ENCODE assay signal across 34 cellular contexts in genomic region chr3:178226094-178226493, GRCh38.
"Had no signal": no experiment of that assay in that cellular context is flagged by ENCODE, and none has a peak within 500 bp of the region (broad histone marks: within the 10 kb centered on the region; RNA-seq: fewer than 3 reads in every experiment).

No MANE protein-coding gene starts in this region.

- DNase-seq: activated effector memory CD4-positive, alpha-beta T cell treated with anti-CD3 and anti-CD28 coated beads, Interleukin-2, amount 50 U/mL, for 16 hours; activated effector memory CD4-positive, alpha-beta T cell treated with Interleukin-2 at 50 U/mL for 16 hours; activated gamma-delta T cell; activated gamma-delta T cell treated with Interleukin-2 at 50 U/mL for 16 hours; activated naive CD4-positive, alpha-beta T cell; activated naive CD4-positive, alpha-beta T cell treated with anti-CD3 and anti-CD28 coated beads for 36 hours; activated naive CD4-positive, alpha-beta T cell treated with anti-CD3 and anti-CD28 coated beads, Interleukin-2, amount 10 ng/mL, durations not matched to agents 7 days and 5 days; activated naive CD4-positive, alpha-beta T cell treated with anti-CD3 and anti-CD28 coated beads, Interleukin-2, amount 50 U/mL, for 16 hours; activated naive CD4-positive, alpha-beta T cell treated with Interleukin-2 at 50 U/mL for 16 hours; activated naive CD8-positive, alpha-beta T cell treated with anti-CD3 and anti-CD28 coated beads for 36 hours; activated naive CD8-positive, alpha-beta T cell treated with anti-CD3 and anti-CD28 coated beads, Interleukin-2, amount 10 ng/mL, durations not matched to agents 7 days and 5 days; activated naive CD8-positive, alpha-beta T cell treated with anti-CD3 and anti-CD28 coated beads, Interleukin-2, amount 50 U/mL, for 24 hours; activated T-cell treated with anti-CD3 and anti-CD28 coated beads, Interleukin-2, amount 50 U/mL, for 1 hour; activated T-cell treated with anti-CD3 and anti-CD28 coated beads, Interleukin-2, amount 50 U/mL, for 24 hours; activated T-cell treated with anti-CD3 and anti-CD28 coated beads, Interleukin-2, amount 50 U/mL, for 4 hours; activated T-cell treated with anti-CD3 and anti-CD28 coated beads, Interleukin-2, amount 50 U/mL, for 48 hours; activated T-cell treated with anti-CD3 and anti-CD28 coated beads, Interleukin-2, amount 50 U/mL, for 72 hours; adrenal gland; amniotic stem cell; amygdala; anterior cingulate cortex; aorta; body of pancreas; brain microvascular endothelial cell; caudate nucleus; central memory CD4-positive, alpha-beta T cell; cerebellar nuclear complex had no signal

- H3K9me3 ChIP-seq: adrenal gland, ascending aorta, body of pancreas, breast epithelium had no signal

- H3K27ac ChIP-seq: adrenal gland, ascending aorta, body of pancreas, brain microvascular endothelial cell, breast epithelium, cardiac muscle cell had no signal

- FAIRE-seq: astrocyte, bronchial epithelial cell had no signal

- H3K4me1 ChIP-seq: adrenal gland, ascending aorta, body of pancreas, breast epithelium had no signal

- ATAC-seq: activated naive CD4-positive, alpha-beta T cell treated with anti-CD3 and anti-CD28 coated beads, Interleukin-2, amount 50 U/mL, for 72 hours; activated naive CD8-positive, alpha-beta T cell treated with anti-CD3 and anti-CD28 coated beads, Interleukin-2, amount 50 U/mL, for 24 hours; activated T-cell treated with anti-CD3 and anti-CD28 coated beads, Interleukin-2, amount 50 U/mL, for 4 hours; activated T-cell treated with anti-CD3 and anti-CD28 coated beads, Interleukin-2, amount 50 U/mL, for 72 hours; activated T-helper 17 cell treated with anti-CD3 and anti-CD28 coated beads, Interleukin-2, amount 50 U/mL, for 72 hours; body of pancreas had no signal

- H3K36me3 ChIP-seq: adrenal gland, ascending aorta, brain microvascular endothelial cell, breast epithelium, cardiac muscle cell had no signal

- H3K27me3 ChIP-seq: adrenal gland, ascending aorta, body of pancreas, brain microvascular endothelial cell, breast epithelium, cardiac muscle cell had no signal

- H3K4me3 ChIP-seq: adrenal gland, ascending aorta, body of pancreas, breast epithelium, cardiac muscle cell had no signal
